Comparison of ENCODE assay signal across 1 cellular context in genomic region chr14:60206837-60207533, GRCh38.
TF ChIP-seq lines count a peak whose summit lies in the region.

No MANE protein-coding gene starts in this region.

TF ChIP-seq in GM12878, 131 proteins besides CTCF, POLR2A, EP300 and RAD21 (continued from another document and continues in another):
- TF ChIP-seq, protein P1, sequence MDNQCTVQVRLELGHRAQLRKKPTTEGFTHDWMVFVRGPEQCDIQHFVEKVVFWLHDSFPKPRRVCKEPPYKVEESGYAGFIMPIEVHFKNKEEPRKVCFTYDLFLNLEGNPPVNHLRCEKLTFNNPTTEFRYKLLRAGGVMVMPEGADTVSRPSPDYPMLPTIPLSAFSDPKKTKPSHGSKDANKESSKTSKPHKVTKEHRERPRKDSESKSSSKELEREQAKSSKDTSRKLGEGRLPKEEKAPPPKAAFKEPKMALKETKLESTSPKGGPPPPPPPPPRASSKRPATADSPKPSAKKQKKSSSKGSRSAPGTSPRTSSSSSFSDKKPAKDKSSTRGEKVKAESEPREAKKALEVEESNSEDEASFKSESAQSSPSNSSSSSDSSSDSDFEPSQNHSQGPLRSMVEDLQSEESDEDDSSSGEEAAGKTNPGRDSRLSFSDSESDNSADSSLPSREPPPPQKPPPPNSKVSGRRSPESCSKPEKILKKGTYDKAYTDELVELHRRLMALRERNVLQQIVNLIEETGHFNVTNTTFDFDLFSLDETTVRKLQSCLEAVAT (IDR thresholded peaks at IDR 0.05) = peak; percentile 92
- no peak for TF ChIP-seq BACH1 (IDR thresholded peaks at IDR 0.05; ENCODE audit: borderline replicate concordance)
- peak; percentile 42; the same call in 1 of the 2 replicates for TF ChIP-seq SMARCA5 (IDR thresholded peaks at IDR 0.05)
- TF ChIP-seq CBX3 (IDR thresholded peaks at IDR 0.05; ENCODE audit: borderline replicate concordance, low read depth) = no peak
- TF ChIP-seq HDGF (IDR thresholded peaks at IDR 0.05) = no peak
- TF ChIP-seq SIN3A (IDR thresholded peaks at IDR 0.05; ENCODE audit: low read depth, low read length) = no peak
- TF ChIP-seq SMC3 (IDR thresholded peaks at IDR 0.05; ENCODE audit: borderline replicate concordance, low read length) = peak; percentile 2; the same call in 1 of the 2 replicates
- TF ChIP-seq RCOR1 (conservative IDR thresholded peaks at IDR 0.05; ENCODE audit: low read depth, low read length) = no peak
- no peak for TF ChIP-seq RAD51 (IDR thresholded peaks at IDR 0.05)
- TF ChIP-seq, protein P2, sequence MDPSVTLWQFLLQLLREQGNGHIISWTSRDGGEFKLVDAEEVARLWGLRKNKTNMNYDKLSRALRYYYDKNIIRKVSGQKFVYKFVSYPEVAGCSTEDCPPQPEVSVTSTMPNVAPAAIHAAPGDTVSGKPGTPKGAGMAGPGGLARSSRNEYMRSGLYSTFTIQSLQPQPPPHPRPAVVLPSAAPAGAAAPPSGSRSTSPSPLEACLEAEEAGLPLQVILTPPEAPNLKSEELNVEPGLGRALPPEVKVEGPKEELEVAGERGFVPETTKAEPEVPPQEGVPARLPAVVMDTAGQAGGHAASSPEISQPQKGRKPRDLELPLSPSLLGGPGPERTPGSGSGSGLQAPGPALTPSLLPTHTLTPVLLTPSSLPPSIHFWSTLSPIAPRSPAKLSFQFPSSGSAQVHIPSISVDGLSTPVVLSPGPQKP (IDR thresholded peaks at IDR 0.05; ENCODE audit: low read depth, low read length) = no peak
- TF ChIP-seq, protein P3, sequence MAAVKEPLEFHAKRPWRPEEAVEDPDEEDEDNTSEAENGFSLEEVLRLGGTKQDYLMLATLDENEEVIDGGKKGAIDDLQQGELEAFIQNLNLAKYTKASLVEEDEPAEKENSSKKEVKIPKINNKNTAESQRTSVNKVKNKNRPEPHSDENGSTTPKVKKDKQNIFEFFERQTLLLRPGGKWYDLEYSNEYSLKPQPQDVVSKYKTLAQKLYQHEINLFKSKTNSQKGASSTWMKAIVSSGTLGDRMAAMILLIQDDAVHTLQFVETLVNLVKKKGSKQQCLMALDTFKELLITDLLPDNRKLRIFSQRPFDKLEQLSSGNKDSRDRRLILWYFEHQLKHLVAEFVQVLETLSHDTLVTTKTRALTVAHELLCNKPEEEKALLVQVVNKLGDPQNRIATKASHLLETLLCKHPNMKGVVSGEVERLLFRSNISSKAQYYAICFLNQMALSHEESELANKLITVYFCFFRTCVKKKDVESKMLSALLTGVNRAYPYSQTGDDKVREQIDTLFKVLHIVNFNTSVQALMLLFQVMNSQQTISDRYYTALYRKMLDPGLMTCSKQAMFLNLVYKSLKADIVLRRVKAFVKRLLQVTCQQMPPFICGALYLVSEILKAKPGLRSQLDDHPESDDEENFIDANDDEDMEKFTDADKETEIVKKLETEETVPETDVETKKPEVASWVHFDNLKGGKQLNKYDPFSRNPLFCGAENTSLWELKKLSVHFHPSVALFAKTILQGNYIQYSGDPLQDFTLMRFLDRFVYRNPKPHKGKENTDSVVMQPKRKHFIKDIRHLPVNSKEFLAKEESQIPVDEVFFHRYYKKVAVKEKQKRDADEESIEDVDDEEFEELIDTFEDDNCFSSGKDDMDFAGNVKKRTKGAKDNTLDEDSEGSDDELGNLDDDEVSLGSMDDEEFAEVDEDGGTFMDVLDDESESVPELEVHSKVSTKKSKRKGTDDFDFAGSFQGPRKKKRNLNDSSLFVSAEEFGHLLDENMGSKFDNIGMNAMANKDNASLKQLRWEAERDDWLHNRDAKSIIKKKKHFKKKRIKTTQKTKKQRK (IDR thresholded peaks at IDR 0.05; ENCODE audit: low read depth, low read length) = no peak
- TF ChIP-seq NRF1 (conservative IDR thresholded peaks at IDR 0.05; ENCODE audit: low read depth, low read length) = no peak
- TF ChIP-seq JUNB (IDR thresholded peaks at IDR 0.05) = peak; percentile 79
- peak; percentile 27 for TF ChIP-seq KLF5 (IDR thresholded peaks at IDR 0.05; ENCODE audit: partially characterized antibody)
- TF ChIP-seq NBN (IDR thresholded peaks at IDR 0.05) = peak; percentile 57; the same call in 1 of the 2 replicates
- TF ChIP-seq, protein P4, sequence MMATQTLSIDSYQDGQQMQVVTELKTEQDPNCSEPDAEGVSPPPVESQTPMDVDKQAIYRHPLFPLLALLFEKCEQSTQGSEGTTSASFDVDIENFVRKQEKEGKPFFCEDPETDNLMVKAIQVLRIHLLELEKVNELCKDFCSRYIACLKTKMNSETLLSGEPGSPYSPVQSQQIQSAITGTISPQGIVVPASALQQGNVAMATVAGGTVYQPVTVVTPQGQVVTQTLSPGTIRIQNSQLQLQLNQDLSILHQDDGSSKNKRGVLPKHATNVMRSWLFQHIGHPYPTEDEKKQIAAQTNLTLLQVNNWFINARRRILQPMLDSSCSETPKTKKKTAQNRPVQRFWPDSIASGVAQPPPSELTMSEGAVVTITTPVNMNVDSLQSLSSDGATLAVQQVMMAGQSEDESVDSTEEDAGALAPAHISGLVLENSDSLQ (IDR thresholded peaks at IDR 0.05) = no peak
- TF ChIP-seq EZH2 (IDR thresholded peaks at IDR 0.05; ENCODE audit: borderline replicate concordance, control insufficient read depth, low read depth, low read length) = no peak
- no peak for TF ChIP-seq ZNF384 (IDR thresholded peaks at IDR 0.05; ENCODE audit: borderline replicate concordance, low read depth, low read length)
- no peak for TF ChIP-seq PML (IDR thresholded peaks at IDR 0.05; ENCODE audit: low read length)
- TF ChIP-seq BRCA1 (IDR thresholded peaks at IDR 0.05; ENCODE audit: low read depth, low read length) = no peak
- TF ChIP-seq, protein P5, sequence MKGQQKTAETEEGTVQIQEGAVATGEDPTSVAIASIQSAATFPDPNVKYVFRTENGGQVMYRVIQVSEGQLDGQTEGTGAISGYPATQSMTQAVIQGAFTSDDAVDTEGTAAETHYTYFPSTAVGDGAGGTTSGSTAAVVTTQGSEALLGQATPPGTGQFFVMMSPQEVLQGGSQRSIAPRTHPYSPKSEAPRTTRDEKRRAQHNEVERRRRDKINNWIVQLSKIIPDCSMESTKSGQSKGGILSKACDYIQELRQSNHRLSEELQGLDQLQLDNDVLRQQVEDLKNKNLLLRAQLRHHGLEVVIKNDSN (IDR thresholded peaks at IDR 0.05; ENCODE audit: borderline replicate concordance, extremely low read length, insufficient read depth, low read depth, low read length) = no peak
- TF ChIP-seq, protein P6, sequence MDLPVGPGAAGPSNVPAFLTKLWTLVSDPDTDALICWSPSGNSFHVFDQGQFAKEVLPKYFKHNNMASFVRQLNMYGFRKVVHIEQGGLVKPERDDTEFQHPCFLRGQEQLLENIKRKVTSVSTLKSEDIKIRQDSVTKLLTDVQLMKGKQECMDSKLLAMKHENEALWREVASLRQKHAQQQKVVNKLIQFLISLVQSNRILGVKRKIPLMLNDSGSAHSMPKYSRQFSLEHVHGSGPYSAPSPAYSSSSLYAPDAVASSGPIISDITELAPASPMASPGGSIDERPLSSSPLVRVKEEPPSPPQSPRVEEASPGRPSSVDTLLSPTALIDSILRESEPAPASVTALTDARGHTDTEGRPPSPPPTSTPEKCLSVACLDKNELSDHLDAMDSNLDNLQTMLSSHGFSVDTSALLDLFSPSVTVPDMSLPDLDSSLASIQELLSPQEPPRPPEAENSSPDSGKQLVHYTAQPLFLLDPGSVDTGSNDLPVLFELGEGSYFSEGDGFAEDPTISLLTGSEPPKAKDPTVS (IDR thresholded peaks at IDR 0.05; ENCODE audit: low read depth, low read length) = no peak
- TF ChIP-seq, protein P7, sequence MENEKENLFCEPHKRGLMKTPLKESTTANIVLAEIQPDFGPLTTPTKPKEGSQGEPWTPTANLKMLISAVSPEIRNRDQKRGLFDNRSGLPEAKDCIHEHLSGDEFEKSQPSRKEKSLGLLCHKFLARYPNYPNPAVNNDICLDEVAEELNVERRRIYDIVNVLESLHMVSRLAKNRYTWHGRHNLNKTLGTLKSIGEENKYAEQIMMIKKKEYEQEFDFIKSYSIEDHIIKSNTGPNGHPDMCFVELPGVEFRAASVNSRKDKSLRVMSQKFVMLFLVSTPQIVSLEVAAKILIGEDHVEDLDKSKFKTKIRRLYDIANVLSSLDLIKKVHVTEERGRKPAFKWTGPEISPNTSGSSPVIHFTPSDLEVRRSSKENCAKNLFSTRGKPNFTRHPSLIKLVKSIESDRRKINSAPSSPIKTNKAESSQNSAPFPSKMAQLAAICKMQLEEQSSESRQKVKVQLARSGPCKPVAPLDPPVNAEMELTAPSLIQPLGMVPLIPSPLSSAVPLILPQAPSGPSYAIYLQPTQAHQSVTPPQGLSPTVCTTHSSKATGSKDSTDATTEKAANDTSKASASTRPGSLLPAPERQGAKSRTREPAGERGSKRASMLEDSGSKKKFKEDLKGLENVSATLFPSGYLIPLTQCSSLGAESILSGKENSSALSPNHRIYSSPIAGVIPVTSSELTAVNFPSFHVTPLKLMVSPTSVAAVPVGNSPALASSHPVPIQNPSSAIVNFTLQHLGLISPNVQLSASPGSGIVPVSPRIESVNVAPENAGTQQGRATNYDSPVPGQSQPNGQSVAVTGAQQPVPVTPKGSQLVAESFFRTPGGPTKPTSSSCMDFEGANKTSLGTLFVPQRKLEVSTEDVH (IDR thresholded peaks at IDR 0.05; ENCODE audit: low read depth, partially characterized antibody) = no peak
- TF ChIP-seq, protein P8, sequence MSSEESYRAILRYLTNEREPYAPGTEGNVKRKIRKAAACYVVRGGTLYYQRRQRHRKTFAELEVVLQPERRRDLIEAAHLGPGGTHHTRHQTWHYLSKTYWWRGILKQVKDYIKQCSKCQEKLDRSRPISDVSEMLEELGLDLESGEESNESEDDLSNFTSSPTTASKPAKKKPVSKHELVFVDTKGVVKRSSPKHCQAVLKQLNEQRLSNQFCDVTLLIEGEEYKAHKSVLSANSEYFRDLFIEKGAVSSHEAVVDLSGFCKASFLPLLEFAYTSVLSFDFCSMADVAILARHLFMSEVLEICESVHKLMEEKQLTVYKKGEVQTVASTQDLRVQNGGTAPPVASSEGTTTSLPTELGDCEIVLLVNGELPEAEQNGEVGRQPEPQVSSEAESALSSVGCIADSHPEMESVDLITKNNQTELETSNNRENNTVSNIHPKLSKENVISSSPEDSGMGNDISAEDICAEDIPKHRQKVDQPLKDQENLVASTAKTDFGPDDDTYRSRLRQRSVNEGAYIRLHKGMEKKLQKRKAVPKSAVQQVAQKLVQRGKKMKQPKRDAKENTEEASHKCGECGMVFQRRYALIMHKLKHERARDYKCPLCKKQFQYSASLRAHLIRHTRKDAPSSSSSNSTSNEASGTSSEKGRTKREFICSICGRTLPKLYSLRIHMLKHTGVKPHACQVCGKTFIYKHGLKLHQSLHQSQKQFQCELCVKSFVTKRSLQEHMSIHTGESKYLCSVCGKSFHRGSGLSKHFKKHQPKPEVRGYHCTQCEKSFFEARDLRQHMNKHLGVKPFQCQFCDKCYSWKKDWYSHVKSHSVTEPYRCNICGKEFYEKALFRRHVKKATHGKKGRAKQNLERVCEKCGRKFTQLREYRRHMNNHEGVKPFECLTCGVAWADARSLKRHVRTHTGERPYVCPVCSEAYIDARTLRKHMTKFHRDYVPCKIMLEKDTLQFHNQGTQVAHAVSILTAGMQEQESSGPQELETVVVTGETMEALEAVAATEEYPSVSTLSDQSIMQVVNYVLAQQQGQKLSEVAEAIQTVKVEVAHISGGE (CRISPR knock-in tag; IDR thresholded peaks at IDR 0.05) = no peak
- TF ChIP-seq ZNF217 (IDR thresholded peaks at IDR 0.05) = no peak
- peak; percentile 72; the same call in 1 of the 2 replicates for TF ChIP-seq MTA3 (IDR thresholded peaks at IDR 0.05; ENCODE audit: borderline replicate concordance, low read length)
- peak; percentile 86 for TF ChIP-seq BCL11A (IDR thresholded peaks at IDR 0.05; ENCODE audit: low read depth, low read length)
- TF ChIP-seq SREBF1 (IDR thresholded peaks at IDR 0.05; ENCODE audit: low read length) = no peak
- peak; percentile 19; the same call in 1 of the 2 replicates for TF ChIP-seq CHD1 (IDR thresholded peaks at IDR 0.05; ENCODE audit: low read depth, low read length)
- TF ChIP-seq ATF3 (IDR thresholded peaks at IDR 0.05; ENCODE audit: borderline replicate concordance, extremely low read depth, low read depth, low read length) = no peak
- TF ChIP-seq NFIC (IDR thresholded peaks at IDR 0.05; ENCODE audit: low read depth, low read length) = peak; percentile 87
- no peak for TF ChIP-seq SUZ12 (IDR thresholded peaks at IDR 0.05; ENCODE audit: unreplicated experiment)
- TF ChIP-seq RFX5 (IDR thresholded peaks at IDR 0.05; ENCODE audit: low read depth, low read length) = no peak
- no peak for TF ChIP-seq TARDBP (IDR thresholded peaks at IDR 0.05; ENCODE audit: borderline replicate concordance)
- peak; percentile 85 for TF ChIP-seq SMAD1 (IDR thresholded peaks at IDR 0.05; ENCODE audit: low read depth, partially characterized antibody)
- TF ChIP-seq, protein P9, sequence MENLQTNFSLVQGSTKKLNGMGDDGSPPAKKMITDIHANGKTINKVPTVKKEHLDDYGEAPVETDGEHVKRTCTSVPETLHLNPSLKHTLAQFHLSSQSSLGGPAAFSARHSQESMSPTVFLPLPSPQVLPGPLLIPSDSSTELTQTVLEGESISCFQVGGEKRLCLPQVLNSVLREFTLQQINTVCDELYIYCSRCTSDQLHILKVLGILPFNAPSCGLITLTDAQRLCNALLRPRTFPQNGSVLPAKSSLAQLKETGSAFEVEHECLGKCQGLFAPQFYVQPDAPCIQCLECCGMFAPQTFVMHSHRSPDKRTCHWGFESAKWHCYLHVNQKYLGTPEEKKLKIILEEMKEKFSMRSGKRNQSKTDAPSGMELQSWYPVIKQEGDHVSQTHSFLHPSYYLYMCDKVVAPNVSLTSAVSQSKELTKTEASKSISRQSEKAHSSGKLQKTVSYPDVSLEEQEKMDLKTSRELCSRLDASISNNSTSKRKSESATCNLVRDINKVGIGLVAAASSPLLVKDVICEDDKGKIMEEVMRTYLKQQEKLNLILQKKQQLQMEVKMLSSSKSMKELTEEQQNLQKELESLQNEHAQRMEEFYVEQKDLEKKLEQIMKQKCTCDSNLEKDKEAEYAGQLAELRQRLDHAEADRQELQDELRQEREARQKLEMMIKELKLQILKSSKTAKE (IDR thresholded peaks at IDR 0.05; ENCODE audit: low read depth, poor library complexity, severe bottlenecking) = peak; percentile 42
- no peak for TF ChIP-seq GABPA (IDR thresholded peaks at IDR 0.05; ENCODE audit: low read depth)
- TF ChIP-seq, protein P10, sequence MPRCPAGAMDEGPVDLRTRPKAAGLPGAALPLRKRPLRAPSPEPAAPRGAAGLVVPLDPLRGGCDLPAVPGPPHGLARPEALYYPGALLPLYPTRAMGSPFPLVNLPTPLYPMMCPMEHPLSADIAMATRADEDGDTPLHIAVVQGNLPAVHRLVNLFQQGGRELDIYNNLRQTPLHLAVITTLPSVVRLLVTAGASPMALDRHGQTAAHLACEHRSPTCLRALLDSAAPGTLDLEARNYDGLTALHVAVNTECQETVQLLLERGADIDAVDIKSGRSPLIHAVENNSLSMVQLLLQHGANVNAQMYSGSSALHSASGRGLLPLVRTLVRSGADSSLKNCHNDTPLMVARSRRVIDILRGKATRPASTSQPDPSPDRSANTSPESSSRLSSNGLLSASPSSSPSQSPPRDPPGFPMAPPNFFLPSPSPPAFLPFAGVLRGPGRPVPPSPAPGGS (IDR thresholded peaks at IDR 0.05; ENCODE audit: borderline replicate concordance, insufficient read depth, low read depth, low read length, poor library complexity, severe bottlenecking) = peak; percentile 98
- TF ChIP-seq ZNF274 (IDR thresholded peaks at IDR 0.05; ENCODE audit: insufficient read depth, insufficient read length) = no peak
- peak; percentile 53; the same call in 1 of the 2 replicates for TF ChIP-seq PAX5 (IDR thresholded peaks at IDR 0.05; ENCODE audit: borderline replicate concordance, low read depth, low read length)
- no peak for TF ChIP-seq STAT1 (conservative IDR thresholded peaks at IDR 0.05)
- TF ChIP-seq POLR2AphosphoS2 (IDR thresholded peaks at IDR 0.05; ENCODE audit: low read depth, low read length) = no peak
